In the genomic region with DNA sequence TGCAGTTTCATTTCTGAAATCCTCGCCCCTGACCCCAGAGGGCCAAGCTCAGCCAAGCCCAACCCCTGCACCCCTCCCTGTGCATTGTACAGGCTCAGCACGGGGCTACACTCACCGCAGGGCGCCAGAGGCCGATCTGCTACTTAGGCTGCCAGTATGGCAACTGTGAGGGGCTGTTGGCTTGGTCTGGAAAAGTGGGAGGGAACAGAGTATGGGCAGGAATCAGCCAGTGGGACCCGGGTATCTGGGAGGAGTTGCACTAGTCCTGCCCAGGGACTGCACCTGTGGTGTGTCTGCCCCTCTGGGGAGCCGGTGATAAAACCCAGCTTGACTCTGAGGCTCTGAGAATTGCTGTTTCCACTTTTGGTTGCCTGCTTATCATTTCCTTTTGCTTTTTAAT, we compare ENCODE assay signal across 26 cellular contexts.
DNase-seq lines count a peak whose midpoint lies in the region; ATAC-seq, FAIRE-seq and TF ChIP-seq lines count a peak whose summit lies in the region.
"Had no signal": no experiment of that assay in that cellular context is flagged by ENCODE, and none has a peak within 500 bp of the region (broad histone marks: within the 10 kb centered on the region; RNA-seq: fewer than 3 reads in every experiment).

No MANE protein-coding gene starts in this region.

- no peaks in the 10 kb centered on the region for H3K36me3 Mint-ChIP-seq in GM23338 (ENCODE audit: low read depth)
- H3K36me3 Mint-ChIP-seq: memory B cell had no signal

- H3F3A ChIP-seq in GM23338 (replicated peaks; ENCODE audit: low read depth): no peaks in the 10 kb centered on the region

- DNase-seq in COR-L47 (lab: John Stamatoyannopoulos, UW) (peak; percentile 64), GM23338 (ENCODE audit: low spot score) (peak; percentile 66), NCI-H2227 (lab: John Stamatoyannopoulos, UW; ENCODE audit: unreplicated experiment) (peak; percentile 48), iPS DF 6.9 (ENCODE audit: low read depth, low spot score) (peak; percentile 33), RCC 7860 (ENCODE audit: low spot score) (no peak), DMS 273 treated with DMSO at 0.1 percent for 48 hours (lab: John Stamatoyannopoulos, UW) (no peak), left lobe of liver (ENCODE audit: low spot score) (no peak)
- DNase-seq: activated CD4-positive, alpha-beta T cell treated with anti-CD3 and anti-CD28 coated beads for 1 hour; activated CD8-positive, alpha-beta T cell treated with anti-CD3 and anti-CD28 coated beads for 36 hours; activated naive CD4-positive, alpha-beta T cell treated with anti-CD3 and anti-CD28 coated beads, Interleukin-2, amount 50 U/mL, for 16 hours; amniotic stem cell; effector CD4-positive, alpha-beta T cell; heart left ventricle; IMR-90; NCI-H1105 treated with DMSO at 0.1 percent for 48 hours; NCI-H524; RPMI8226; stimulated activated CD4-positive, alpha-beta T cell treated with anti-CD3 and anti-CD28 coated beads, Interleukin-15, amount 100 ng/mL, for 24 hours; thyroid gland had no signal

- H3K4me2 ChIP-seq in GM23338: no peak overlapping the region

- H3K27me3 Mint-ChIP-seq in GM23338 (ENCODE audit: insufficient read depth, low read depth, poor library complexity): no peaks in the 10 kb centered on the region

- H3K9me2 ChIP-seq in GM23338 (ENCODE audit: insufficient read depth): no peaks in the 10 kb centered on the region

- no peak for FAIRE-seq in RCC 7860 (lab: Jason Lieb, UNC)
- FAIRE-seq: D721Med, GM12878 had no signal

- H3K27ac ChIP-seq in GM23338 (ENCODE audit: low read depth) (no peak overlapping the region), iPS DF 6.9 (ENCODE audit: low read length) (no peak overlapping the region)
- H3K27ac ChIP-seq: heart left ventricle, thyroid gland had no signal

- peak overlapping the region; percentile 92 for H2AFZ ChIP-seq in GM23338

- H3K36me3 ChIP-seq in GM23338 (ENCODE audit: insufficient read depth): no peaks in the 10 kb centered on the region
- H3K36me3 ChIP-seq in iPS DF 6.9 (ENCODE audit: control insufficient read depth, insufficient read depth, low read length): no peaks in the 10 kb centered on the region
- H3K36me3 ChIP-seq: heart left ventricle, thyroid gland had no signal

- no peaks in the 10 kb centered on the region for H3K9me3 Mint-ChIP-seq in GM23338
- H3K9me3 Mint-ChIP-seq: activated CD8-positive, alpha-beta T cell treated with anti-CD3 and anti-CD28 coated beads for 36 hours; activated T-helper 17 cell treated with anti-CD3 and anti-CD28 coated beads, Interleukin-2, amount 50 U/mL, for 72 hours; memory B cell; stimulated activated naive CD8-positive, alpha-beta T cell treated with anti-CD3 and anti-CD28 coated beads, Interleukin-15, Interleukin-2, amounts not matched to agents 100 ng/mL and 50 ng/mL, for 24 hours; T-helper 1 cell treated with Interleukin-12 subunit alpha and Interleukin-12 subunit beta and Interleukin-4 antibody, amounts not matched to agents 30 μg/mL and 1 μg/mL, for 36 hours had no signal

- no peaks in the 10 kb centered on the region for H4K20me1 ChIP-seq in GM23338 (replicated peaks; ENCODE audit: insufficient read depth)

- no peak overlapping the region for H3K4me3 Mint-ChIP-seq in GM23338
- H3K4me3 Mint-ChIP-seq: activated CD8-positive, alpha-beta T cell treated with anti-CD3 and anti-CD28 coated beads for 36 hours; activated T-helper 17 cell treated with anti-CD3 and anti-CD28 coated beads, Interleukin-2, amount 50 U/mL, for 72 hours; memory B cell; stimulated activated naive CD8-positive, alpha-beta T cell treated with anti-CD3 and anti-CD28 coated beads, Interleukin-15, Interleukin-2, amounts not matched to agents 100 ng/mL and 50 ng/mL, for 24 hours; T-helper 1 cell treated with Interleukin-12 subunit alpha and Interleukin-12 subunit beta and Interleukin-4 antibody, amounts not matched to agents 30 μg/mL and 1 μg/mL, for 36 hours had no signal

- TF ChIP-seq CTCF in GM23338 (conservative IDR thresholded peaks at IDR 0.05; ENCODE audit: low read depth in 2 of 2): no peak

- no peaks in the 10 kb centered on the region for H3K79me2 ChIP-seq in GM23338 (replicated peaks; ENCODE audit: insufficient read depth)

- peaks cover 38% of the 10 kb centered on the region for H3K4me1 Mint-ChIP-seq in GM23338
- H3K4me1 Mint-ChIP-seq: activated T-helper 17 cell treated with anti-CD3 and anti-CD28 coated beads, Interleukin-2, amount 50 U/mL, for 72 hours; memory B cell had no signal

- peaks cover 32% of the 10 kb centered on the region for H3K4me1 ChIP-seq in GM23338 (ENCODE audit: insufficient read depth)
- peaks cover 7% of the 10 kb centered on the region for H3K4me1 ChIP-seq in iPS DF 6.9 (ENCODE audit: control insufficient read depth, insufficient read depth, low read length)
- H3K4me1 ChIP-seq: heart left ventricle had no signal

- no peak overlapping the region; the same call in 1 of the 2 replicates for H3K27ac Mint-ChIP-seq in GM23338
- H3K27ac Mint-ChIP-seq: activated CD8-positive, alpha-beta T cell treated with anti-CD3 and anti-CD28 coated beads for 36 hours; activated T-helper 17 cell treated with anti-CD3 and anti-CD28 coated beads, Interleukin-2, amount 50 U/mL, for 72 hours; memory B cell; stimulated activated naive CD8-positive, alpha-beta T cell treated with anti-CD3 and anti-CD28 coated beads, Interleukin-15, Interleukin-2, amounts not matched to agents 100 ng/mL and 50 ng/mL, for 24 hours; T-helper 1 cell treated with Interleukin-12 subunit alpha and Interleukin-12 subunit beta and Interleukin-4 antibody, amounts not matched to agents 30 μg/mL and 1 μg/mL, for 36 hours had no signal

- ATAC-seq in GM23338 (peak; percentile 97), HG03442 (IDR thresholded peaks at IDR 0.05; ENCODE audit: unreplicated experiment) (no peak), left lobe of liver (no peak)
- ATAC-seq: activated CD8-positive, alpha-beta T cell treated with anti-CD3 and anti-CD28 coated beads for 36 hours; activated T-helper 17 cell treated with anti-CD3 and anti-CD28 coated beads, Interleukin-2, amount 50 U/mL, for 72 hours; GM12878 had no signal

- H3K9me3 ChIP-seq in iPS DF 6.9 (ENCODE audit: control insufficient read depth, insufficient read depth, low read length): no peaks in the 10 kb centered on the region
- H3K9me3 ChIP-seq: heart left ventricle, thyroid gland had no signal

- H3K27me3 ChIP-seq in GM23338 (ENCODE audit: insufficient read depth) (no peaks in the 10 kb centered on the region), iPS DF 6.9 (ENCODE audit: control insufficient read depth, insufficient read depth, low read length) (no peaks in the 10 kb centered on the region)
- H3K27me3 ChIP-seq: thyroid gland had no signal

- H3K4me3 ChIP-seq in GM23338 (no peak overlapping the region), iPS DF 6.9 (ENCODE audit: low read length) (no peak overlapping the region)
- H3K4me3 ChIP-seq: GM12878, heart left ventricle, thyroid gland had no signal

- WGBS in iPS DF 6.9 (ENCODE audit: insufficient coverage, insufficient read length): no CpG with 5 or more reads among the region's 7 CpGs

TF ChIP-seq in GM23338, 12 proteins besides CTCF, POLR2A, EP300 and RAD21:
- TF ChIP-seq NANOG (IDR thresholded peaks at IDR 0.05; ENCODE audit: borderline replicate concordance) (no peak), ZNF331 (CRISPR knock-in tag; IDR thresholded peaks at IDR 0.05; ENCODE audit: low read depth) (no peak)
TF ChIP-seq in GM23338: peak in this region for 0.

Comparison
In these comparisons a context has a peak if more than half of its experiments do, and no peak if none do; other contexts are left out.
1. DNase-seq: peak in COR-L47 (single experiment), GM23338 (single experiment), NCI-H2227 (single experiment) and iPS DF 6.9 (single experiment); none in RCC 7860 (single experiment), DMS 273 treated with DMSO at 0.1 percent for 48 hours (single experiment) and left lobe of liver (single experiment).